ENCODE assay signal across 8 cellular contexts in the genomic region with DNA sequence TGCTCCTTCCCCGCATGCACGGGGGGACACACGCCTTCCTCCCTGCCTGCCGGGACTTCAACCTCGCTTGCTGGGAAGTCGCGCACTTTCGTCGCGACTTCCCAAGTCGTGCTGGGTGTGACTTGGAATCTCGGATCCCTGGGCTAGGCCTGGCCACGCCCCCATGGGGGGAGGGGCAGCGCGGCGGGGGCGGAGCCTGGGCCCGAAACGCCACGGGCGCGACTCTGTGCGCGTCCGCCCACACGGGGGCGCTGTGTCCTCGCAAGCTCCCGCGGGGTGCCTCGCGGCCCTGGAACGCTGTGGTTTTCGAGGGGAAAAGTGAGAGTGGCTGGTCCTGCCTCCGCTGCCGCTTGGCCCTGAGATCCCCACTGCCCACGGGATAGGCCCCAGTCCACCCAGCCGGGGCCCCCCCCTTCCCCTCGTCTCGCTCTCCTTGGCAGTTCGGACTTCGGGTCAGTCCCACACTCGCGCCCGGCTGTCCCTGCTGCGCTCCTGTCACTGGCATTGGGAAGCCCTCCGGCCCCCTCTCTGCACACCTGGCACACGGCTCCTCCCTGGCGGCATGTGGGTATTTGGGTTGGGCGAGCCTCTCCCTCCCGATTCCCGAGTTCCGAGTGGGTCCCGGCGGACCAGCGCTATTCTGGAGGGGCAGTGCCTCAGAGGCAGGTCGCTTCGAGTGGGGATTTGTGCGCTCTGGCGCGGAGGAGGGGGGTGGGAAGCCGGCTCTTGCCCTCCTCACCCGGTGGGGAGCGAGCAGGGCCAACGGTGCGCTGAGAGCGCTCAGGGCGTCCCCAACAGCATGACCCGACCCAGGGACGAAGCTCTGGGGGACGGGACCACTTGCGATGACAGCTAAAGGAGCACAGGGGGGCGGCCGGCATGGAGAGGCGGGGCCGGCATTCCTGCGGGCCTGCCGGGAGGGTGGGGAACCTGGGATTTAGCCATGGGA. TPM values are rescaled to one million over a fixed set of nuclear protein-coding genes. Genes with fewer than 3 reads are reported as not detected.
DNase-seq lines count a peak whose midpoint lies in the region; ATAC-seq and TF ChIP-seq lines count a peak whose summit lies in the region.

No MANE protein-coding gene starts in this region.

- peaks cover 33% of the 10 kb centered on the region for H3K36me3 ChIP-seq in CD4-positive, CD25-positive, alpha-beta regulatory T cell (ENCODE audit: control insufficient read depth, insufficient read depth, low read length)

- peak; percentile 77 to 81 (median 80) for DNase-seq in CD4-positive, CD25-positive, alpha-beta regulatory T cell
- DNase-seq in NB4 (ENCODE audit: low read depth) (no peak), left colon (peak; percentile 75 to 93)
- peak; percentile 96 for DNase-seq in activated CD4-positive, alpha-beta T cell treated with anti-CD3 and anti-CD28 coated beads, Interleukin-2, amount 10 ng/mL, durations not matched to agents 24 days and 14 days
- peak; percentile 69 to 83 for DNase-seq in stimulated activated CD4-positive, alpha-beta T cell treated with anti-CD3 and anti-CD28 coated beads, Interleukin-1b, Interleukin-23, amount 100 ng/mL, for 1 hour (ENCODE audit: low read depth in 2 of 2)

- no peaks in the 10 kb centered on the region for H3K27me3 ChIP-seq in CD4-positive, CD25-positive, alpha-beta regulatory T cell (ENCODE audit: control insufficient read depth, insufficient read depth, low read length)

- H3K27me3 Mint-ChIP-seq in CD4-positive, CD25-positive, alpha-beta regulatory T cell: peaks cover 8% of the 10 kb centered on the region
- no peaks in the 10 kb centered on the region for H3K27me3 Mint-ChIP-seq in activated CD4-positive, alpha-beta T cell treated with anti-CD3 and anti-CD28 coated beads, Interleukin-2, amount 10 ng/mL, durations not matched to agents 24 days and 14 days

- peaks cover 22% of the 10 kb centered on the region for H3K4me1 ChIP-seq in CD4-positive, CD25-positive, alpha-beta regulatory T cell (ENCODE audit: control insufficient read depth, insufficient read depth, low read length, poor library complexity, severe bottlenecking)

- H3K27ac ChIP-seq in CD4-positive, CD25-positive, alpha-beta regulatory T cell (ENCODE audit: insufficient read depth, low read length, poor library complexity, severe bottlenecking): no peak overlapping the region
- peak overlapping the region; percentile 47 for H3K27ac ChIP-seq in cingulate gyrus (ENCODE audit: low read depth, low read length)

- peaks cover 29% of the 10 kb centered on the region for H3K36me3 Mint-ChIP-seq in CD4-positive, CD25-positive, alpha-beta regulatory T cell
- peaks cover 40% of the 10 kb centered on the region for H3K36me3 Mint-ChIP-seq in activated CD4-positive, alpha-beta T cell treated with anti-CD3 and anti-CD28 coated beads, Interleukin-2, amount 10 ng/mL, durations not matched to agents 24 days and 14 days (ENCODE audit: low read depth)

- no peak overlapping the region for H3K4me3 ChIP-seq in CD4-positive, CD25-positive, alpha-beta regulatory T cell (ENCODE audit: low read depth, low read length)
- H3K4me3 ChIP-seq in NB4 (ENCODE audit: low read depth, low read length): no peak overlapping the region

- intact Hi-C loops in activated CD4-positive, alpha-beta T cell treated with anti-CD3 and anti-CD28 coated beads, Interleukin-2, amount 10 ng/mL, durations not matched to agents 24 days and 14 days (cut with micrococcal nuclease): loop anchor here (1.0 to 10.0 kb wide), 4 partner anchors 23 to 529 kb away; a partner anchor contains a TSS
- intact Hi-C loops in left colon (cut with DNase I, micrococcal nuclease): no loop called here

- TF ChIP-seq POLR2A in NB4 (IDR thresholded peaks at IDR 0.05; ENCODE audit: extremely low read depth, insufficient read length): no peak

- peaks cover 0 to 20% (median 4%) of the 10 kb centered on the region in 4 donors for H3K4me1 Mint-ChIP-seq in CD4-positive, CD25-positive, alpha-beta regulatory T cell
- peaks cover 8% of the 10 kb centered on the region for H3K4me1 Mint-ChIP-seq in activated CD4-positive, alpha-beta T cell treated with anti-CD3 and anti-CD28 coated beads, Interleukin-2, amount 10 ng/mL, durations not matched to agents 24 days and 14 days

- peak; percentile 1 for TF ChIP-seq CTCF in NB4 (IDR thresholded peaks at IDR 0.05; ENCODE audit: low read depth, low read length)

- peak overlapping the region; percentile 71 to 80 (median 76) for H3K4me3 Mint-ChIP-seq in CD4-positive, CD25-positive, alpha-beta regulatory T cell
- H3K4me3 Mint-ChIP-seq in activated CD4-positive, alpha-beta T cell treated with anti-CD3 and anti-CD28 coated beads, Interleukin-2, amount 10 ng/mL, durations not matched to agents 24 days and 14 days: peak overlapping the region; percentile 66

- ATAC-seq in CD4-positive, CD25-positive, alpha-beta regulatory T cell (ENCODE audit: low read depth in 2 of 2): peak; percentile 80 to 89
- ATAC-seq in GM21515 (IDR thresholded peaks at IDR 0.05; ENCODE audit: unreplicated experiment) (peak; percentile 54), left colon (peak; percentile 89), GM21717 (IDR thresholded peaks at IDR 0.05; ENCODE audit: unreplicated experiment) (no peak)

- H3K9me3 ChIP-seq in CD4-positive, CD25-positive, alpha-beta regulatory T cell (ENCODE audit: control insufficient read depth in 2 of 2, low read length in 2 of 2): no peaks in the 10 kb centered on the region

- H3K27ac Mint-ChIP-seq in CD4-positive, CD25-positive, alpha-beta regulatory T cell: peak overlapping the region in 1 of 3 donors; percentile 36
- H3K27ac Mint-ChIP-seq in activated CD4-positive, alpha-beta T cell treated with anti-CD3 and anti-CD28 coated beads, Interleukin-2, amount 10 ng/mL, durations not matched to agents 24 days and 14 days: no peak overlapping the region

- H3K9me3 Mint-ChIP-seq in CD4-positive, CD25-positive, alpha-beta regulatory T cell: no peaks in the 10 kb centered on the region
- H3K9me3 Mint-ChIP-seq in activated CD4-positive, alpha-beta T cell treated with anti-CD3 and anti-CD28 coated beads, Interleukin-2, amount 10 ng/mL, durations not matched to agents 24 days and 14 days: no peaks in the 10 kb centered on the region

RNA-seq across cellular contexts. Expression of a gene that starts 23.6 kb away (rescaled TPM):
- total RNA-seq in CD4-positive, CD25-positive, alpha-beta regulatory T cell: 127 TPM
- 100 to 1,000 TPM; 112 to 125 (median 125) TPM for polyA plus RNA-seq in CD4-positive, CD25-positive, alpha-beta regulatory T cell
- total RNA-seq in activated CD4-positive, alpha-beta T cell treated with anti-CD3 and anti-CD28 coated beads, Interleukin-2, amount 10 ng/mL, durations not matched to agents 24 days and 14 days: 194 TPM in 2 replicates
- total RNA-seq in left colon: 100 to 1,000 TPM; 142 to 158 TPM

RNA-seq across cellular contexts. Expression of a gene that starts 47.8 kb away (rescaled TPM):
- total RNA-seq in CD4-positive, CD25-positive, alpha-beta regulatory T cell: 22.9 TPM
- 10 to 100 TPM; 77.4 to 88.2 (median 82.6) TPM for polyA plus RNA-seq in CD4-positive, CD25-positive, alpha-beta regulatory T cell
- 149 and 150 TPM in 2 replicates for total RNA-seq in activated CD4-positive, alpha-beta T cell treated with anti-CD3 and anti-CD28 coated beads, Interleukin-2, amount 10 ng/mL, durations not matched to agents 24 days and 14 days
- total RNA-seq in left colon: 10 to 100 TPM; 11.9 to 16.3 TPM
